10 cellular contexts compared by ENCODE assay signal in genomic region chr19:43474487-43474886, GRCh38. TPM values are rescaled to one million over a fixed set of nuclear protein-coding genes. Genes with fewer than 3 reads are reported as not detected.
DNase-seq lines count a peak whose midpoint lies in the region; ATAC-seq and TF ChIP-seq lines count a peak whose summit lies in the region.
"Had no signal": no experiment of that assay in that cellular context is flagged by ENCODE, and none has a peak within 500 bp of the region (broad histone marks: within the 10 kb centered on the region; RNA-seq: fewer than 3 reads in every experiment).

No MANE protein-coding gene starts in this region.

- H2BK5ac ChIP-seq in mesenchymal stem cell (ENCODE audit: low read depth, low read length, poor library complexity, severe bottlenecking) (no peak overlapping the region), mesendoderm (ENCODE audit: low read length) (no peak overlapping the region)

- no peaks in the 10 kb centered on the region for H3K36me3 ChIP-seq in breast epithelium
- H3K36me3 ChIP-seq in mesenchymal stem cell (ENCODE audit: control insufficient read depth in 1 of 2, insufficient read depth in 2 of 2, low read depth in 1 of 2, low read length in 2 of 2): peaks cover 0 to 10% of the 10 kb centered on the region in 2 experiments
- no peaks in the 10 kb centered on the region for H3K36me3 ChIP-seq in thyroid gland
- H3K36me3 ChIP-seq in mesendoderm (ENCODE audit: control insufficient read depth, insufficient read depth, low read length): no peaks in the 10 kb centered on the region

- no peak overlapping the region for H3K14ac ChIP-seq in mesenchymal stem cell (ENCODE audit: low read length in 2 of 2)

- H3K27me3 ChIP-seq in breast epithelium: no peaks in the 10 kb centered on the region
- H3K27me3 ChIP-seq in mesenchymal stem cell (ENCODE audit: control insufficient read depth in 1 of 2, insufficient read depth in 1 of 2, low read length in 2 of 2): no peaks in the 10 kb centered on the region
- H3K27me3 ChIP-seq in thyroid gland: no peaks in the 10 kb centered on the region
- no peaks in the 10 kb centered on the region for H3K27me3 ChIP-seq in mesendoderm (ENCODE audit: insufficient read depth, low read length, poor library complexity)

- 82% methylated on average over 2 of the region's 4 CpGs for WGBS in mesenchymal stem cell
- 84 to 85% methylated on average over 4 of the region's 4 CpGs for WGBS in thyroid gland, 2 donors
- no CpG with 5 or more reads among the region's 4 CpGs for WGBS in mesendoderm (ENCODE audit: extremely low coverage, insufficient coverage, low lambda C conversion rate)

- H3K4me3 Mint-ChIP-seq in activated T-cell treated with anti-CD3 and anti-CD28 coated beads, Interleukin-2, amount 50 U/mL, for 72 hours: peak overlapping the region; percentile 83 to 84

- H2AFZ ChIP-seq in mesenchymal stem cell (ENCODE audit: low read depth, low read length): no peak overlapping the region

- H3K79me1 ChIP-seq in mesenchymal stem cell (replicated peaks; ENCODE audit: low read length, poor library complexity, severe bottlenecking) (no peaks in the 10 kb centered on the region), mesendoderm (ENCODE audit: low read length) (no peaks in the 10 kb centered on the region)

- H3K56ac ChIP-seq in mesendoderm (ENCODE audit: low read length): no peak overlapping the region

- H4K91ac ChIP-seq in mesenchymal stem cell (ENCODE audit: low read length): no peak overlapping the region

- H3K4me2 ChIP-seq in mesenchymal stem cell (ENCODE audit: low read length, poor library complexity, severe bottlenecking) (no peak overlapping the region), mesendoderm (ENCODE audit: low read length) (no peak overlapping the region)

- TF ChIP-seq POLR2A in breast epithelium (IDR thresholded peaks at IDR 0.05) (no peak), thyroid gland (IDR thresholded peaks at IDR 0.05) (no peak)

- H3K27ac ChIP-seq in breast epithelium (peak overlapping the region; percentile 89 to 94), mesenchymal stem cell (ENCODE audit: low read length, poor library complexity, severe bottlenecking) (no peak overlapping the region), thyroid gland (peak overlapping the region in 2 of 3 donors; percentile 3 to 55), mesendoderm (ENCODE audit: low read depth, low read length) (no peak overlapping the region)

- H3K4ac ChIP-seq in mesenchymal stem cell (ENCODE audit: low read depth in 1 of 2, low read length in 2 of 2) (no peak overlapping the region), mesendoderm (ENCODE audit: low read depth, low read length) (no peak overlapping the region)

- H2BK12ac ChIP-seq in mesenchymal stem cell (ENCODE audit: low read length in 2 of 2): no peak overlapping the region

- peak overlapping the region in 2 of 3 donors; percentile 46 to 64 for H3K4me3 ChIP-seq in breast epithelium
- no peak overlapping the region for H3K4me3 ChIP-seq in mesenchymal stem cell (ENCODE audit: insufficient read depth in 1 of 2, low read depth in 1 of 2, low read length in 2 of 2)
- no peak overlapping the region for H3K4me3 ChIP-seq in thyroid gland (replicated peaks in 1 of 3)
- H3K4me3 ChIP-seq in mesendoderm (ENCODE audit: low read length): no peak overlapping the region

- H3K23ac ChIP-seq in mesenchymal stem cell (ENCODE audit: low read length in 2 of 2): no peak overlapping the region
- no peak overlapping the region for H3K23ac ChIP-seq in mesendoderm (ENCODE audit: low read length)

- H2AK5ac ChIP-seq in mesenchymal stem cell (ENCODE audit: low read length, severe bottlenecking): no peak overlapping the region
- no peak overlapping the region for H2AK5ac ChIP-seq in mesendoderm (ENCODE audit: low read length)

- H3K9me3 ChIP-seq in breast epithelium: no peaks in the 10 kb centered on the region
- no peaks in the 10 kb centered on the region for H3K9me3 ChIP-seq in mesenchymal stem cell (ENCODE audit: control insufficient read depth, low read length)
- H3K9me3 ChIP-seq in thyroid gland: no peaks in the 10 kb centered on the region

- TF ChIP-seq CTCF in breast epithelium (IDR thresholded peaks at IDR 0.05) (no peak), thyroid gland (IDR thresholded peaks at IDR 0.05) (no peak)

- DNase-seq in activated T-cell treated with anti-CD3 and anti-CD28 coated beads, Interleukin-2, amount 50 U/mL, for 72 hours: no peak
- DNase-seq in activated T-cell treated with anti-CD3 and anti-CD28 coated beads, Interleukin-2, amount 50 U/mL, for 48 hours: no peak
- no peak for DNase-seq in breast epithelium (ENCODE audit: low spot score in 2 of 2)
- DNase-seq in mesenchymal stem cell: no peak
- no peak for DNase-seq in thyroid gland
- DNase-seq in GF-D8 (lab: John Stamatoyannopoulos, UW): no peak
- no peak for DNase-seq in left lobe of liver (ENCODE audit: low spot score)
- DNase-seq in mesendoderm: no peak

- H3K27ac Mint-ChIP-seq in activated T-cell treated with anti-CD3 and anti-CD28 coated beads, Interleukin-2, amount 50 U/mL, for 72 hours: no peak overlapping the region

- intact Hi-C loops in breast epithelium (cut with DNase I; ENCODE audit: low total_unique reads) (no loop called here), thyroid gland (cut with DNase I) (no loop called here)

- no peak overlapping the region for H4K5ac ChIP-seq in mesendoderm (ENCODE audit: low read length)

- peaks cover 0 to 1% of the 10 kb centered on the region in 2 donors for H3K9me3 Mint-ChIP-seq in activated T-cell treated with anti-CD3 and anti-CD28 coated beads, Interleukin-2, amount 50 U/mL, for 72 hours

- ATAC-seq in activated T-cell treated with anti-CD3 and anti-CD28 coated beads, Interleukin-2, amount 50 U/mL, for 72 hours (replicated peaks in 1 of 2): no peak
- ATAC-seq in left lobe of liver: no peak

- no peaks in the 10 kb centered on the region for H3K79me2 ChIP-seq in mesendoderm (ENCODE audit: control insufficient read depth, insufficient read depth, low read length)

- no peak overlapping the region for H2BK15ac ChIP-seq in mesenchymal stem cell (ENCODE audit: low read depth, poor library complexity, severe bottlenecking)
- no peak overlapping the region for H2BK15ac ChIP-seq in mesendoderm (replicated peaks; ENCODE audit: low read depth)

- peak overlapping the region; percentile 27 for H3K9ac ChIP-seq in mesenchymal stem cell (ENCODE audit: low read length)
- no peak overlapping the region for H3K9ac ChIP-seq in mesendoderm (ENCODE audit: low read length)

- H2BK120ac ChIP-seq in mesenchymal stem cell (ENCODE audit: low read depth, low read length): no peak overlapping the region
- no peak overlapping the region for H2BK120ac ChIP-seq in mesendoderm (ENCODE audit: low read depth, low read length)

- peaks cover 0 to 10% of the 10 kb centered on the region in 2 donors for H3K36me3 Mint-ChIP-seq in activated T-cell treated with anti-CD3 and anti-CD28 coated beads, Interleukin-2, amount 50 U/mL, for 72 hours (ENCODE audit: insufficient read depth in 2 of 2)

- H3K4me1 ChIP-seq in breast epithelium: no peaks in the 10 kb centered on the region
- H3K4me1 ChIP-seq in mesenchymal stem cell (ENCODE audit: control insufficient read depth, insufficient read depth, low read depth, low read length): peaks cover 6% of the 10 kb centered on the region
- peaks cover 0 to 7% of the 10 kb centered on the region in 2 donors for H3K4me1 ChIP-seq in thyroid gland
- H3K4me1 ChIP-seq in mesendoderm (ENCODE audit: control insufficient read depth, low read depth, low read length): no peaks in the 10 kb centered on the region

- H3K18ac ChIP-seq in mesenchymal stem cell (ENCODE audit: low read depth in 1 of 2, low read length in 2 of 2): no peak overlapping the region
- H3K18ac ChIP-seq in mesendoderm (ENCODE audit: low read length): no peak overlapping the region

- no peaks in the 10 kb centered on the region for H3K27me3 Mint-ChIP-seq in activated T-cell treated with anti-CD3 and anti-CD28 coated beads, Interleukin-2, amount 50 U/mL, for 72 hours (ENCODE audit: low read depth)

- H4K8ac ChIP-seq in mesenchymal stem cell (ENCODE audit: low read length): no peak overlapping the region
- H4K8ac ChIP-seq in mesendoderm (ENCODE audit: low read depth, low read length): no peak overlapping the region

- H3K4me1 Mint-ChIP-seq in activated T-cell treated with anti-CD3 and anti-CD28 coated beads, Interleukin-2, amount 50 U/mL, for 72 hours (ENCODE audit: low read depth): peaks cover 46% of the 10 kb centered on the region

RNA-seq across cellular contexts. Expression of gene LYPD3, which starts 9.1 kb away (rescaled TPM):
- 1 to 10 TPM; 3.1 to 4.1 TPM for total RNA-seq in activated T-cell treated with anti-CD3 and anti-CD28 coated beads, Interleukin-2, amount 50 U/mL, for 72 hours
- total RNA-seq in breast epithelium (10 to 100 TPM in 1 of 3 donors, 1 to 10 TPM in 1, not detected in 1; 5.2 to 17.6 TPM), thyroid gland (under 1 TPM in 1 of 4 donors, not detected in 3; 0.78 TPM), left lobe of liver (0.53 TPM)
- polyA plus RNA-seq in mesenchymal stem cell (2013, experiment 1 of 2): 0.54 TPM
- polyA plus RNA-seq in mesenchymal stem cell (2013, experiment 2 of 2): 0.55 TPM
- polyA plus RNA-seq in mesendoderm (2013, experiment 1 of 2): 2.9 TPM
- 2.3 TPM for polyA plus RNA-seq in mesendoderm (2013, experiment 2 of 2)

RNA-seq across cellular contexts. Expression of gene PHLDB3, which starts 30.1 kb away (rescaled TPM):
- total RNA-seq in activated T-cell treated with anti-CD3 and anti-CD28 coated beads, Interleukin-2, amount 50 U/mL, for 72 hours: 10 to 100 TPM; 22.4 to 26.1 TPM
- total RNA-seq in breast epithelium: 10 to 100 TPM in 2 of 3 donors, 1 to 10 TPM in 1; 7.5 to 19.5 (median 15.1) TPM
- polyA plus RNA-seq in mesenchymal stem cell (2013, experiment 1 of 2): 6.6 TPM
- polyA plus RNA-seq in mesenchymal stem cell (2013, experiment 2 of 2): 6.1 TPM
- 10 to 100 TPM in 1 of 4 donors, 1 to 10 TPM in 3; 4.4 to 19.6 (median 7.4) TPM for total RNA-seq in thyroid gland
- total RNA-seq in left lobe of liver: 17.7 TPM
- polyA plus RNA-seq in mesendoderm (2013, experiment 1 of 2): 2.3 TPM
- 2.3 TPM for polyA plus RNA-seq in mesendoderm (2013, experiment 2 of 2)

RNA-seq across cellular contexts. Expression of gene ETHE1, which starts 52.5 kb away (rescaled TPM):
- total RNA-seq in activated T-cell treated with anti-CD3 and anti-CD28 coated beads, Interleukin-2, amount 50 U/mL, for 72 hours: 100 to 1,000 TPM; 101 to 125 TPM
- total RNA-seq in breast epithelium (10 to 100 TPM; 41.6 to 70.1 (median 59.4) TPM), thyroid gland (10 to 100 TPM; 22.4 to 61.9 (median 32.5) TPM), left lobe of liver (43.5 TPM)
- polyA plus RNA-seq in mesenchymal stem cell (2013, experiment 1 of 2): 44.4 TPM
- polyA plus RNA-seq in mesenchymal stem cell (2013, experiment 2 of 2): 43.3 TPM
- 6.7 TPM for polyA plus RNA-seq in mesendoderm (2013, experiment 1 of 2)
- 6.7 TPM for polyA plus RNA-seq in mesendoderm (2013, experiment 2 of 2)

RNA-seq across cellular contexts. Expression of gene ZNF575, which starts 58.5 kb away (rescaled TPM):
- 1 to 10 TPM; 3.2 to 4.3 TPM for total RNA-seq in activated T-cell treated with anti-CD3 and anti-CD28 coated beads, Interleukin-2, amount 50 U/mL, for 72 hours
- total RNA-seq in breast epithelium (under 1 TPM; 0.59 to 0.98 (median 0.64) TPM), thyroid gland (1 to 10 TPM in 1 of 4 donors, not detected in 3; 1.4 TPM), left lobe of liver (1.5 TPM)
- polyA plus RNA-seq in mesenchymal stem cell (2013, experiment 1 of 2): 2.8 TPM
- polyA plus RNA-seq in mesenchymal stem cell (2013, experiment 2 of 2): 3.0 TPM
- 0.13 TPM for polyA plus RNA-seq in mesendoderm (2013, experiment 1 of 2)
- 0.27 TPM for polyA plus RNA-seq in mesendoderm (2013, experiment 2 of 2)

RNA-seq across cellular contexts. Expression of gene TEX101, which starts 59.8 kb away (rescaled TPM):
- total RNA-seq in activated T-cell treated with anti-CD3 and anti-CD28 coated beads, Interleukin-2, amount 50 U/mL, for 72 hours: not detected
- total RNA-seq in breast epithelium (not detected), thyroid gland (under 1 TPM in 1 of 4 donors, not detected in 3; 0.81 TPM), left lobe of liver (not detected)
- polyA plus RNA-seq in mesenchymal stem cell (2013, experiment 1 of 2): not detected
- not detected for polyA plus RNA-seq in mesenchymal stem cell (2013, experiment 2 of 2)
- polyA plus RNA-seq in mesendoderm (2013, experiment 1 of 2): 0.46 TPM
- polyA plus RNA-seq in mesendoderm (2013, experiment 2 of 2): 0.35 TPM
- total RNA-seq: NCI-H460; T-helper 2 cell treated with Interferon-gamma antibody and Interleukin-4, amounts not matched to agents 100 ng/mL and 5 ng/mL, for 36 hours had no signal

Comparison
In these comparisons a context has a peak if more than half of its experiments do, and no peak if none do; other contexts are left out.
1. H3K27ac ChIP-seq: peak in breast epithelium (2 of 2) and thyroid gland (2 of 3); none in mesenchymal stem cell (single experiment) and mesendoderm (single experiment).
2. H3K4me3 ChIP-seq: peak in breast epithelium (2 of 3); none in mesenchymal stem cell (0 of 2), thyroid gland (0 of 3) and mesendoderm (single experiment).